ENCODE assay signal across 22 cellular contexts in the genomic region with DNA sequence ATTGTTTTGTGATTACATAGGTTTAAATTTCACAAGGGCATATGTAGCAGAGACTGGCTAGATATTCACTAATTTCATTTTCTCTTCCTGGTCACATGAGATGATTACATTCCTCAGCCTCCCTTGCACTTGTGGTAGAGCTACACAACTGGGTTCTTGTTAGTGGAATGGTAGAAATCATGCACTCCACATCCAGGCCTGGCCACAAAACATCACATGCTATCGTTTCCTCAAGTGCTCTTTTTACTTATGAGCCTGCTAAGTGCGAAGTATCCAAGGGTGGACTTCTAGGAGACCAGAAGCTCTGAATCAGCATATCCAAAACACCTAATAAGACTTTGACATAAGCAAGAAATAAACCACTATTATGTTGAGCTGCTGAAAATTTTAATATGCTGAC. TPM values are rescaled to one million over a fixed set of nuclear protein-coding genes. Genes with fewer than 3 reads are reported as not detected.
A peak's percentile ranks its signal among the peaks of the same experiment; 100 is the strongest.
DNase-seq lines count a peak whose midpoint lies in the region; ATAC-seq, FAIRE-seq and TF ChIP-seq lines count a peak whose summit lies in the region.
"Had no signal": no experiment of that assay in that cellular context is flagged by ENCODE, and none has a peak within 500 bp of the region (broad histone marks: within the 10 kb centered on the region; RNA-seq: fewer than 3 reads in every experiment).

No MANE protein-coding gene starts in this region.

- no peak overlapping the region for H3K14ac ChIP-seq in IMR-90 (replicated peaks; ENCODE audit: low read depth, low read length)

- no peak overlapping the region for H3K4me3 ChIP-seq in IMR-90 (ENCODE audit: insufficient read depth, low read depth, low read length)
- no peak overlapping the region for H3K4me3 ChIP-seq in K562
- H3K4me3 ChIP-seq: HAP-1 had no signal

- H2BK15ac ChIP-seq in IMR-90 (ENCODE audit: low read depth, low read length) = no peak overlapping the region

- CTCF ChIA-PET in IMR-90 (lab: Yijun Ruan, JAX) (no interaction called here), K562 (lab: Yijun Ruan, JAX; ENCODE audit: low intra/inter-chr PET ratio) (no interaction called here)

- H3K18ac ChIP-seq in IMR-90 (ENCODE audit: low read depth, low read length) = no peak overlapping the region

- no peak overlapping the region for H3K9ac ChIP-seq in IMR-90 (ENCODE audit: low read depth, low read length)
- no peak overlapping the region for H3K9ac ChIP-seq in K562 (ENCODE audit: insufficient read depth in 1 of 2, low read depth in 2 of 2, low read length in 2 of 2)

- no peak overlapping the region for H4K91ac ChIP-seq in IMR-90 (ENCODE audit: insufficient read depth, low read depth, low read length)

- H3K4me1 ChIP-seq in IMR-90 (ENCODE audit: control insufficient read depth, insufficient read depth, low read length) (no peaks in the 10 kb centered on the region), K562 (replicated peaks in 1 of 2; ENCODE audit: control insufficient read depth in 2 of 2, insufficient read depth in 2 of 2, low read length in 2 of 2) (peaks cover 0 to 7% of the 10 kb centered on the region in 2 experiments; a peak in 1 of 5 replicates)
- H3K4me1 ChIP-seq: HAP-1 had no signal

- no peaks in the 10 kb centered on the region for H3K79me2 ChIP-seq in K562 (ENCODE audit: control insufficient read depth, insufficient read depth, low read length)

- no peaks in the 10 kb centered on the region for H3K9me3 ChIP-seq in IMR-90 (ENCODE audit: control insufficient read depth, insufficient read depth, low read length)
- no peaks in the 10 kb centered on the region for H3K9me3 ChIP-seq in K562 (replicated peaks; ENCODE audit: control insufficient read depth, insufficient read depth, low read depth, low read length)
- H3K9me3 ChIP-seq: HAP-1 had no signal

- H3K4ac ChIP-seq in IMR-90 (ENCODE audit: low read depth, low read length) = no peak overlapping the region

- intact Hi-C loops in IMR-90 (cut with micrococcal nuclease) = no loop called here
- intact Hi-C loops in K562 (cut with micrococcal nuclease) = no loop called here

- H3K27ac ChIP-seq in IMR-90 (ENCODE audit: insufficient read depth, low read length) = no peak overlapping the region
- no peak overlapping the region for H3K27ac ChIP-seq in K562 (ENCODE audit: extremely low read depth, low read depth, low read length)

- no peak overlapping the region for H2BK20ac ChIP-seq in IMR-90 (ENCODE audit: low read depth, low read length)

- no peaks in the 10 kb centered on the region for H3K9me1 ChIP-seq in IMR-90 (ENCODE audit: insufficient read depth, low read length)
- no peaks in the 10 kb centered on the region for H3K9me1 ChIP-seq in K562 (ENCODE audit: control insufficient read depth, insufficient read depth, low read length)

- H3K36me3 ChIP-seq in IMR-90 (ENCODE audit: control insufficient read depth, insufficient read depth, low read length) = no peaks in the 10 kb centered on the region
- no peaks in the 10 kb centered on the region for H3K36me3 ChIP-seq in K562 (ENCODE audit: control insufficient read depth, insufficient read depth, low read length)
- H3K36me3 ChIP-seq: HAP-1 had no signal

- H4K20me1 ChIP-seq in IMR-90 (ENCODE audit: insufficient read depth, low read length) = no peaks in the 10 kb centered on the region
- H4K20me1 ChIP-seq in K562 (replicated peaks; ENCODE audit: control insufficient read depth, insufficient read depth, low read length) = no peaks in the 10 kb centered on the region

- TF ChIP-seq POLR2A in IMR-90 (IDR thresholded peaks at IDR 0.05; ENCODE audit: low read depth, low read length) (no peak), K562 (conservative IDR thresholded peaks at IDR 0.05) (no peak)

- dilution Hi-C loops in IMR-90 (cut with HindIII; ENCODE audit: low sequenced_read_pairs, unreplicated experiment) = no loop called here

- no peak overlapping the region for H3K56ac ChIP-seq in IMR-90 (ENCODE audit: extremely low read depth, insufficient read depth, low read length)

- no peak overlapping the region for H2BK120ac ChIP-seq in IMR-90 (ENCODE audit: low read depth, low read length)

- BruUV-seq in IMR-90 (replicated peaks; lab: Mats Ljungman, UMichigan) (no TSS peak), K562 (replicated peaks; lab: Mats Ljungman, UMichigan) (no TSS peak)

- TF ChIP-seq CTCF in IMR-90 (conservative IDR thresholded peaks at IDR 0.05; ENCODE audit: low read depth, low read length) (no peak), K562 (IDR thresholded peaks at IDR 0.05 in 2 of 3, conservative IDR thresholded peaks at IDR 0.05 in 1 of 3; ENCODE audit: insufficient read depth in 2 of 3, low read depth in 1 of 3, low read length in 3 of 3) (no peak)

- DNase-seq in IMR-90 = no peak
- no peak for DNase-seq in K562 (ENCODE audit: extremely low read depth in 1 of 4, low spot score in 3 of 4)
- peak; percentile 88 for DNase-seq in foreskin melanocyte
- no peak for DNase-seq in GM19239 (ENCODE audit: insufficient read length, low spot score)
- DNase-seq in NCI-H69 (lab: John Stamatoyannopoulos, UW) = no peak
- DNase-seq: C1 segment of cervical spinal cord; CD4-positive, alpha-beta memory T cell; DMS53; DMS79 treated with DMSO at 0.1 percent for 48 hours; GF-D8; GOT3; HFFc6 had no signal

- no peak overlapping the region for H2AK5ac ChIP-seq in IMR-90 (ENCODE audit: low read depth, low read length)

- TF ChIP-seq RAD21 in IMR-90 (IDR thresholded peaks at IDR 0.05; ENCODE audit: low read length) (no peak), K562 (CRISPR knock-in tag; conservative IDR thresholded peaks at IDR 0.05 in 1 of 2, IDR thresholded peaks at IDR 0.05 in 1 of 2) (no peak)

- no peak for ATAC-seq in IMR-90 (ENCODE audit: low read depth)
- ATAC-seq in K562 = no peak
- no peak for ATAC-seq in HG02981 (IDR thresholded peaks at IDR 0.05; ENCODE audit: unreplicated experiment)

- peaks cover 3% of the 10 kb centered on the region; the same call in 1 of the 2 replicates for H3K27me3 ChIP-seq in IMR-90 (ENCODE audit: control insufficient read depth, insufficient read depth, low read length)
- H3K27me3 ChIP-seq in K562 (ENCODE audit: control insufficient read depth in 2 of 2, insufficient read depth in 2 of 2, low read length in 2 of 2) = no peaks in the 10 kb centered on the region

- in situ Hi-C loops in IMR-90 (cut with MboI; ENCODE audit: low sequenced_read_pairs) (no loop called here), K562 (cut with MboI) (no loop called here)

- POLR2A ChIA-PET in IMR-90 (lab: Charles Lee; ENCODE audit: unreplicated experiment) = no interaction called here
- POLR2A ChIA-PET in K562 (lab: Yijun Ruan, JAX) = no interaction called here

- H2AFZ ChIP-seq in IMR-90 (replicated peaks; ENCODE audit: low read length, poor library complexity) = peak overlapping the region; percentile 41
- peak overlapping the region; percentile 81; the same call in 1 of the 2 replicates for H2AFZ ChIP-seq in K562 (ENCODE audit: low read depth, low read length)

- no peak overlapping the region for H2AK9ac ChIP-seq in IMR-90 (replicated peaks; ENCODE audit: low read depth, low read length, poor library complexity)

- no peak overlapping the region for H2BK5ac ChIP-seq in IMR-90 (ENCODE audit: low read depth, low read length, poor library complexity, severe bottlenecking)

- WGBS in IMR-90 (ENCODE audit: extremely low coverage in 2 of 2, insufficient read length in 1 of 2), 2 experiments = no CpG with 5 or more reads among the region's 2 CpGs
- WGBS in K562 (ENCODE audit: insufficient coverage, low coverage, missing lambda C conversion rate) = 52% methylated on average over 2 of the region's 2 CpGs

- no peak overlapping the region for H3K4me2 ChIP-seq in IMR-90 (ENCODE audit: low read depth, low read length)
- no peak overlapping the region for H3K4me2 ChIP-seq in K562 (ENCODE audit: insufficient read depth, low read length)

- FAIRE-seq in K562 (lab: Jason Lieb, UNC) = no peak
- no peak for FAIRE-seq in GM19239 (lab: Jason Lieb, UNC)
- FAIRE-seq: GM12891, GM18507, H54 had no signal

- no peak overlapping the region for H4K5ac ChIP-seq in IMR-90 (ENCODE audit: low read depth, low read length)

- no peak overlapping the region for H3K23ac ChIP-seq in IMR-90 (ENCODE audit: low read depth, low read length)

- H4K8ac ChIP-seq in IMR-90 (ENCODE audit: low read depth in 2 of 2, low read length in 2 of 2) = no peak overlapping the region

- no peaks in the 10 kb centered on the region for H3K79me1 ChIP-seq in IMR-90 (ENCODE audit: low read depth in 1 of 2, low read length in 2 of 2)

- no peak for TF ChIP-seq EP300 in K562 (IDR thresholded peaks at IDR 0.05; ENCODE audit: low read length)

TF ChIP-seq in IMR-90, 13 proteins besides CTCF, POLR2A, EP300 and RAD21 (continues in another document):
- TF ChIP-seq CEBPB (IDR thresholded peaks at IDR 0.05; ENCODE audit: low read depth, low read length) (no peak), MAFK (IDR thresholded peaks at IDR 0.05; ENCODE audit: low read depth, low read length) (no peak), NFE2L2 (IDR thresholded peaks at IDR 0.05; ENCODE audit: low read depth, low read length) (no peak)

TF ChIP-seq in K562, 482 proteins besides CTCF, POLR2A, EP300 and RAD21 (continues in another document):
- TF ChIP-seq GATAD2A (IDR thresholded peaks at IDR 0.05) (no peak), EWSR1 (IDR thresholded peaks at IDR 0.05; ENCODE audit: borderline replicate concordance, low read depth, partially characterized antibody) (no peak), CCAR2 (IDR thresholded peaks at IDR 0.05; ENCODE audit: low read depth, low read length) (no peak), ZNF57 (CRISPR knock-in tag; IDR thresholded peaks at IDR 0.05) (no peak)

RNA-seq across cellular contexts. Expression of gene HPGDS, which starts 26.4 kb away (rescaled TPM):
- total RNA-seq in IMR-90 (2012; rRNA removed) (not detected in 2 replicates), K562 (2014; rRNA removed) (not detected in 2 replicates), K562 (2014; rRNA removed; fragmentation: Illumina TruSeq; extraction: Trizol) (0.16 TPM in 1 of 2 replicates, not detected in the other), K562 (2015; rRNA removed; fragmentation: Illumina TruSeq; extraction: Trizol) (0.36 and 0.53 TPM in 2 replicates), K562 (2021) (not detected in 2 replicates)
- polyA plus RNA-seq in IMR-90 (2012; rRNA removed) (not detected in 2 replicates), K562 (2011; rRNA removed) (0.07 TPM in 1 of 2 replicates, not detected in the other), K562 (2014; fragmentation: Illumina TruSeq; extraction: Trizol) (0.19 TPM in 1 of 2 replicates, not detected in the other), K562 (2014; fragmentation: Nextera tagmentation; extraction: Ambion mirVana) (under 1 TPM; 0.07 to 0.14 TPM), K562 (2014; rRNA removed) (not detected in 2 replicates)
- not detected in 2 replicates for polyA plus RNA-seq in IMR-90 (2012; cell fraction: cytosol; rRNA removed)
- not detected in 2 replicates for polyA plus RNA-seq in IMR-90 (2012; cell fraction: nucleus; rRNA removed; ENCODE audit: low replicate concordance)
- total RNA-seq in K562 (2011; cell fraction: chromatin; rRNA removed; ENCODE audit: low replicate concordance) = not detected in 2 replicates
- not detected in 2 replicates for total RNA-seq in K562 (2011; cell fraction: nucleolus; rRNA removed)
- not detected in 2 replicates for total RNA-seq in K562 (2011; cell fraction: nucleoplasm; rRNA removed)
- polyA plus RNA-seq in K562 (2011; cell fraction: cytosol; rRNA removed) = not detected in 2 replicates
- not detected in 2 replicates for polyA plus RNA-seq in K562 (2011; cell fraction: nucleus; rRNA removed)
- 0.17 and 0.33 TPM in 2 replicates for polyA plus RNA-seq in K562 (2012)
- polyA minus RNA-seq in K562 (2011; rRNA and poly(A)+ RNA removed) = not detected in 2 replicates
- polyA minus RNA-seq in K562 (2011; cell fraction: cytosol; rRNA and poly(A)+ RNA removed) = not detected in 2 replicates
- polyA minus RNA-seq in K562 (2011; cell fraction: nucleus; rRNA and poly(A)+ RNA removed) = not detected in 2 replicates
- total RNA-seq: A172, A673, Daoy, G401, HFFc6 had no signal
- polyA plus RNA-seq: BJ; CD4-positive, alpha-beta memory T cell had no signal
